ENCODE assay signal across 8 cellular contexts in the genomic region with DNA sequence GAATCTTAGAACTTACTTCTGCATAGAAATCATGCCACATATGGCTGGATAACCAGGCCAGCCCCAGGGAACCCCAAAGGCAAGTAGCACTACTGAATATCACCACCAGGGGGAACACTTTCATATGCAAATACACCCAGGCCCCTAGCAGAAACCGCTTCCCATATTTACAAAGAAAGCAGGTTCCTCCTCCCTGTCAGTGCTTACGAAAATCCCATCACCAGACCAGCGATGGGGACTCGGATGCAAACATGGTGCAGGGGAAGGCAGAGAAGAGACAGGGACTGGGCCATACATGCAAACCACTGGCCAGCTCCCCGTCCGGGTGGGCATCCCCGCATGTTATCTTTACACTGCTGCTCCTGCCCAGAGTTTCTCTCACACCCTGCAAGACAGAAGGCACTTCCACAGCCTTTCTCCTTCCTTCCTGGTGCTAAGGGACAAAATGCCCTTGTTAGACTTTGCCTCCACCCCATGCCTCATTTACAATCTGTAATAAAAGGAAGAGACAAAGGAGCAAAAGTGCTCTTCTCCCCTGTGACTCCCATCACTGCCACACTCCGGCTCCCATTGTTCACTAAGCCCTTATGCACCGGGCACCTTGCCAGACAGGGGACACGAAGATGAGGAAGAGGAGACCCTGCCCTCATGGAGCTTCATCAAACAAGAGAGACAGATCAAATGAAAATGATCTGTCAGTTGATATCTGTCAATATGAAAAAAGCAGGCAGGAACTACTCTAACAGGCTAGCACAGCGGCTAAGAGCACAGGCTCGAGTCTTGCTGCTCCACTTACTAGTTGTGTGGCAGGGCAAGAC.
A peak's percentile ranks its signal among the peaks of the same experiment; 100 is the strongest.
DNase-seq lines count a peak whose midpoint lies in the region; ATAC-seq, FAIRE-seq and TF ChIP-seq lines count a peak whose summit lies in the region.

No MANE protein-coding gene starts in this region.

- ATAC-seq in gastroesophageal sphincter: peak; percentile 84

- DNase-seq in GM06990 (ENCODE audit: extremely low read depth, insufficient read length) (peak; percentile 15), H54 (ENCODE audit: insufficient read length, low spot score) (peak; percentile 56), LNCaP clone FGC (ENCODE audit: low read depth) (peak; percentile 63), SHP77 (lab: John Stamatoyannopoulos, UW) (peak; percentile 71), osteocyte (ENCODE audit: extremely low spot score, unreplicated experiment) (no peak), ureter (ENCODE audit: low spot score) (peak; percentile 82)
- peak; percentile 69 for DNase-seq in activated effector memory CD4-positive, alpha-beta T cell treated with anti-CD3 and anti-CD28 coated beads, Interleukin-2, amount 50 U/mL, for 16 hours

- H3K27me3 Mint-ChIP-seq in osteocyte (ENCODE audit: unreplicated experiment): no peaks in the 10 kb centered on the region

- no peak for TF ChIP-seq EP300 in gastroesophageal sphincter (IDR thresholded peaks at IDR 0.05)

- peaks cover 0 to 7% (median 2%) of the 10 kb centered on the region in 3 donors for H3K4me1 ChIP-seq in gastroesophageal sphincter

- no peaks in the 10 kb centered on the region for H3K9me3 ChIP-seq in gastroesophageal sphincter

- no peaks in the 10 kb centered on the region for H3K4me1 Mint-ChIP-seq in osteocyte (ENCODE audit: unreplicated experiment)

- TF ChIP-seq CTCF in GM06990 (IDR thresholded peaks at IDR 0.05; ENCODE audit: insufficient read depth, low read length, poor library complexity, severe bottlenecking) (peak; percentile 85), LNCaP clone FGC (IDR thresholded peaks at IDR 0.05; ENCODE audit: control insufficient read depth, extremely low read depth, insufficient read depth) (peak; percentile 83), gastroesophageal sphincter (IDR thresholded peaks at IDR 0.05) (peak; percentile 87 to 94 (median 91)), osteocyte (IDR thresholded peaks at IDR 0.05) (peak; percentile 85)

- H3K36me3 Mint-ChIP-seq in osteocyte (ENCODE audit: unreplicated experiment): peaks cover 28% of the 10 kb centered on the region

- H3K4me3 ChIP-seq in GM06990 (replicated peaks; ENCODE audit: low read depth, low read length) (no peak overlapping the region), LNCaP clone FGC (ENCODE audit: low read depth, low read length) (no peak overlapping the region), gastroesophageal sphincter (no peak overlapping the region)

- 71% methylated on average over 4 of the region's 12 CpGs; no CpG with 5 or more reads in 1 of the 2 donors for WGBS in gastroesophageal sphincter (ENCODE audit: low coverage in 1 of 2), 2 donors

- H3K36me3 ChIP-seq in GM06990 (ENCODE audit: control insufficient read depth, insufficient read depth, low read length) (no peaks in the 10 kb centered on the region), gastroesophageal sphincter (peaks cover 0 to 79% of the 10 kb centered on the region in 2 donors)

- peak overlapping the region in 2 of 4 donors; percentile 27 to 46 for H3K27ac ChIP-seq in gastroesophageal sphincter

- H3K27ac Mint-ChIP-seq in osteocyte (ENCODE audit: unreplicated experiment): peak overlapping the region; percentile 65

- H3K4me3 Mint-ChIP-seq in osteocyte (ENCODE audit: unreplicated experiment): no peak overlapping the region

- TF ChIP-seq POLR2A in H54 (IDR thresholded peaks at IDR 0.05; ENCODE audit: low read depth, low read length) (no peak), gastroesophageal sphincter (IDR thresholded peaks at IDR 0.05) (no peak)

- peak; percentile 78 for FAIRE-seq in H54 (lab: Jason Lieb, UNC)

- no peaks in the 10 kb centered on the region; the same call in 1 of the 2 replicates for H3K27me3 ChIP-seq in GM06990 (replicated peaks; ENCODE audit: control insufficient read depth, insufficient read depth, low read length)
- no peaks in the 10 kb centered on the region for H3K27me3 ChIP-seq in gastroesophageal sphincter

- H3K9me3 Mint-ChIP-seq in osteocyte (ENCODE audit: unreplicated experiment): no peaks in the 10 kb centered on the region
